20 cellular contexts compared by ENCODE assay signal in the genomic region with DNA sequence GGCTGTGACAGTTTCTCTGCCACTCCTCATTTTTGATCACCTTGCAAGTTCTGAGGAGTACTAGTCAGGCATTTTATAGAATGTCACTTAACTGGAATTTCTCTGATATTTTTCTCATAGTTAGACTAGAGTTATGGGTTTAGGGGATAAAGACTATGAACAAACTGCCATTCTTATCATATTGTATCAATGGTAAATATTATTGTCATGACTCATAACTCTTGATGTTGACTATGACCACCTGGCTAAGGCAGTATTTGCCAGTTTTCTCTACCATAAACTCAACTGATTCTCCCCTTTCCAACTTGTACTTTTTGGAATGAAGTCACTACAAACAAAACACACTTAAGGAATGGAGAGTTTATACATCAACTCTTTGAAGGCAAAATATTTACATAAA. TPM values are rescaled to one million over a fixed set of nuclear protein-coding genes. Genes with fewer than 3 reads are reported as not detected.
DNase-seq lines count a peak whose midpoint lies in the region; ATAC-seq and TF ChIP-seq lines count a peak whose summit lies in the region.
"Had no signal": no experiment of that assay in that cellular context is flagged by ENCODE, and none has a peak within 500 bp of the region (broad histone marks: within the 10 kb centered on the region; RNA-seq: fewer than 3 reads in every experiment).

No MANE protein-coding gene starts in this region.

- H3K27ac ChIP-seq in RWPE2 (ENCODE audit: poor library complexity, severe bottlenecking) = no peak overlapping the region

- H3K27me3 ChIP-seq in RWPE2 (ENCODE audit: insufficient read depth, poor library complexity, severe bottlenecking) = no peaks in the 10 kb centered on the region

- H3K4me3 ChIP-seq in RWPE2 (ENCODE audit: severe bottlenecking) = no peak overlapping the region

- H3K36me3 ChIP-seq in RWPE2 (ENCODE audit: low read depth) = no peaks in the 10 kb centered on the region; the same call in 1 of the 2 replicates
- H3K36me3 ChIP-seq: BE2C had no signal

- H3K4me1 ChIP-seq in RWPE2 (ENCODE audit: insufficient read depth, poor library complexity, severe bottlenecking) = peaks cover 3% of the 10 kb centered on the region
- H3K4me1 ChIP-seq: BE2C had no signal

- DNase-seq in DMS53 (lab: John Stamatoyannopoulos, UW) = peak; percentile 66
- DNase-seq in HT-29 (ENCODE audit: low spot score) = peak; percentile 3
- DNase-seq in RWPE2 (ENCODE audit: low spot score) = no peak
- no peak for DNase-seq in NOMO-1 (lab: John Stamatoyannopoulos, UW; ENCODE audit: unreplicated experiment in 2 of 2)
- DNase-seq in iPS-NIHi7 (ENCODE audit: extremely low spot score) = no peak
- DNase-seq: ACHN; BE2C; C1 segment of cervical spinal cord; CD4-positive, CD25-positive, alpha-beta regulatory T cell; CD8-positive, alpha-beta memory T cell; COR-L47; DMS 273 treated with DMSO at 0.1 percent for 48 hours; DMS79; GDM1; H9 had no signal

- H3K9me3 ChIP-seq in RWPE2 (ENCODE audit: severe bottlenecking) = no peaks in the 10 kb centered on the region
- H3K9me3 ChIP-seq: BE2C had no signal

- peak; percentile 21; the same call in 1 of the 3 replicates for ATAC-seq in RWPE2 (ENCODE audit: low read depth)
- no peak for ATAC-seq in HG03460 (IDR thresholded peaks at IDR 0.05; ENCODE audit: unreplicated experiment)

- TF ChIP-seq CTCF in RWPE2 (IDR thresholded peaks at IDR 0.05; ENCODE audit: poor library complexity, severe bottlenecking) = no peak

RNA-seq across cellular contexts. Expression of gene OR5K1, which starts 22.7 kb away (rescaled TPM):
- total RNA-seq in HT-29 (2014; rRNA removed; shearing (Covaris generic)) = not detected in 2 replicates
- total RNA-seq: A172; CD4-positive, CD25-positive, alpha-beta regulatory T cell; CD8-positive, alpha-beta memory T cell; Daoy; H1; H9; HT1080 had no signal

RNA-seq across cellular contexts. Expression of gene OR5K3, which starts 49.8 kb away (rescaled TPM):
- not detected in 2 replicates for total RNA-seq in HT-29 (2014; rRNA removed; shearing (Covaris generic))
- total RNA-seq: A172; CD4-positive, CD25-positive, alpha-beta regulatory T cell; CD8-positive, alpha-beta memory T cell; Daoy; H1; H9; HT1080 had no signal

RNA-seq across cellular contexts. Expression of gene OR5K2, which starts 57.2 kb away (rescaled TPM):
- not detected in 2 replicates for total RNA-seq in HT-29 (2014; rRNA removed; shearing (Covaris generic))
- total RNA-seq: A172; CD4-positive, CD25-positive, alpha-beta regulatory T cell; CD8-positive, alpha-beta memory T cell; Daoy; H1; H9; HT1080 had no signal

Comparison
In these comparisons a context has a peak if more than half of its experiments do, and no peak if none do; other contexts are left out.
1. DNase-seq: peak in DMS53 (single experiment) and HT-29 (single experiment); none in RWPE2 (single experiment), NOMO-1 (0 of 2) and iPS-NIHi7 (single experiment).